In the genomic region with DNA sequence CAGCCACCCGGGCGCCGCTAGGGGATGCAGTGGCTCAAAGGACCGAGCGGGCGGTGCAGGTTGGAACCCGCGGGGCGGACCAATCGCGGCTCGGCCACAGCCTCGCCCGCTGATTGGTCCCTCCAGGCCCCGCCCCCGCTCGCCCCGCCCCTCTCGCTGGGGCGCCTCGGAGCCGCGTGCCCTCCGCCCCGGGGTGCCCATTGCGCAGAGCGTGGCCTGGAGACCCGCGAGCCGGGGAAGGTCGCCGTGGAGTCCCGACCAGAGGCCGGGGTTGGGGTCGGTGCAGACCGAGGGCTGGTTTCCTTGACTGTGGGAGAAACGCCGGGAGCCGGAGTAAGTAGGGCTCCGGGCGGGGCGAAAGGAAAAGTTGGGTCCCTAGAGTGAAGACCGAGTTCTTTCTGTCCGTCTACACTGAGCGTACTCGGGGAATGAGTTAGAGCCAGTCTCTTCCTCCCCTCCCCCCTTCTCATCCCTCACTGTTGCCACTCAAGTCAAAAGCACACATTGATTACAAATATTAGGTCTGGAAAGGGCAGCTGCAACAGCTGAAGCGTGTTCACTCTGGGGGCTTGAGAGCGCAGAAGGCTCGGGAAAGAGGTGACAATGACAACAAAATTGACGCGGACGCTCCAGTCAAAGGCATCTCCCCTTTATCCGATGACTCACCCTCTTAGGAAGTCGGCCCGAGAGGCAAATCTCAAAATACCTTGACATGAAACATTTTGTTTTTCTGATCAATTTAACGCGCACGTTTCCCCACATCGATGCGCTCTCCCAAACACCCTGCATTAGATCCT, we compare ENCODE assay signal across 8 cellular contexts. TPM values are rescaled to one million over a fixed set of nuclear protein-coding genes. Genes with fewer than 3 reads are reported as not detected.
DNase-seq lines count a peak whose midpoint lies in the region; ATAC-seq and TF ChIP-seq lines count a peak whose summit lies in the region.

No MANE protein-coding gene starts in this region.

- H3K36me3 Mint-ChIP-seq in CD14-positive monocyte (peaks cover 7 to 15% of the 10 kb centered on the region in 2 donors), osteocyte (ENCODE audit: unreplicated experiment) (no peaks in the 10 kb centered on the region)

- H3K9me3 Mint-ChIP-seq in CD14-positive monocyte (peaks cover 0 to 38% (median 28%) of the 10 kb centered on the region in 7 donors), osteocyte (ENCODE audit: unreplicated experiment) (no peaks in the 10 kb centered on the region)

- H3K4me3 ChIP-seq in Peyer's patch (peak overlapping the region; percentile 36 to 65 (median 48)), gastroesophageal sphincter (peak overlapping the region in 1 of 2 donors; percentile 51), thymus (ENCODE audit: low read length) (peak overlapping the region; percentile 97)

- TF ChIP-seq CTCF in CD14-positive monocyte (IDR thresholded peaks at IDR 0.05) (peak; percentile 19), Peyer's patch (IDR thresholded peaks at IDR 0.05) (peak; percentile 41 to 74 (median 66)), gastroesophageal sphincter (IDR thresholded peaks at IDR 0.05) (peak in 3 of 4 experiments; percentile 29 to 68 (median 44)), osteocyte (IDR thresholded peaks at IDR 0.05) (no peak)

- peak; percentile 80 for ATAC-seq in GM19328 (IDR thresholded peaks at IDR 0.05; ENCODE audit: unreplicated experiment)
- peak; percentile 54 for ATAC-seq in HG03442 (IDR thresholded peaks at IDR 0.05; ENCODE audit: unreplicated experiment)
- peak; percentile 77 for ATAC-seq in gastroesophageal sphincter

- H3K4me3 Mint-ChIP-seq in CD14-positive monocyte (peak overlapping the region; percentile 74 to 95), osteocyte (ENCODE audit: unreplicated experiment) (peak overlapping the region; percentile 64)

- TF ChIP-seq POLR2A in Peyer's patch (IDR thresholded peaks at IDR 0.05), result no peak
- TF ChIP-seq POLR2A in gastroesophageal sphincter (IDR thresholded peaks at IDR 0.05), result no peak

- intact Hi-C loops in CD14-positive monocyte (cut with micrococcal nuclease), result no loop called here

- H3K4me1 ChIP-seq in Peyer's patch (peaks cover 3 to 72% (median 36%) of the 10 kb centered on the region in 4 donors), gastroesophageal sphincter (peaks cover 0 to 75% (median 46%) of the 10 kb centered on the region in 3 donors), thymus (ENCODE audit: control insufficient read depth, insufficient read depth, low read length) (peaks cover 46% of the 10 kb centered on the region)

- H3K4me1 Mint-ChIP-seq in CD14-positive monocyte, result peaks cover 50% of the 10 kb centered on the region
- peaks cover 30% of the 10 kb centered on the region for H3K4me1 Mint-ChIP-seq in osteocyte (ENCODE audit: unreplicated experiment)

- TF ChIP-seq EP300 in gastroesophageal sphincter (IDR thresholded peaks at IDR 0.05), result no peak

- no peak for DNase-seq in CD14-positive monocyte (ENCODE audit: low spot score)
- peak; percentile 78 to 93 (median 88) for DNase-seq in Peyer's patch
- DNase-seq in activated T-helper 9 cell treated with anti-CD3 and anti-CD28 coated beads, Interleukin-2, amount 50 U/mL, for 16 hours (ENCODE audit: low read depth), result peak; percentile 94
- no peak for DNase-seq in osteocyte (ENCODE audit: extremely low spot score, unreplicated experiment)

- H3K27me3 Mint-ChIP-seq in CD14-positive monocyte (ENCODE audit: low read depth in 3 of 3) (peaks cover 83 to 98% (median 84%) of the 10 kb centered on the region in 3 donors), osteocyte (ENCODE audit: unreplicated experiment) (peaks cover 65% of the 10 kb centered on the region)

- H3K27me3 ChIP-seq in Peyer's patch (peaks cover 0 to 74% of the 10 kb centered on the region in 2 donors), gastroesophageal sphincter (peaks cover 98% of the 10 kb centered on the region), thymus (ENCODE audit: control insufficient read depth, insufficient read depth) (peaks cover 46% of the 10 kb centered on the region)

- H3K27ac ChIP-seq in Peyer's patch (peak overlapping the region in 3 of 4 donors; percentile 50 to 71 (median 50)), gastroesophageal sphincter (no peak overlapping the region), thymus (ENCODE audit: low read depth) (peak overlapping the region; percentile 60)

- WGBS in gastroesophageal sphincter (ENCODE audit: low coverage in 1 of 2), 2 donors, result 2 to 3% methylated on average over 13 of the region's 60 CpGs
- WGBS in thymus, result under 1% methylated on average over 60 of the region's 60 CpGs

- H3K36me3 ChIP-seq in Peyer's patch (no peaks in the 10 kb centered on the region), gastroesophageal sphincter (no peaks in the 10 kb centered on the region), thymus (ENCODE audit: control insufficient read depth, insufficient read depth) (peaks cover 7% of the 10 kb centered on the region)

- H3K27ac Mint-ChIP-seq in CD14-positive monocyte, result peak overlapping the region in 2 of 7 donors; percentile 37 to 72
- H3K27ac Mint-ChIP-seq in osteocyte (ENCODE audit: unreplicated experiment), result no peak overlapping the region

- H3K9me3 ChIP-seq in Peyer's patch (peaks cover 0 to 4% (median 0%) of the 10 kb centered on the region in 4 donors), gastroesophageal sphincter (no peaks in the 10 kb centered on the region), thymus (ENCODE audit: control insufficient read depth) (no peaks in the 10 kb centered on the region)

RNA-seq across cellular contexts. Expression of a gene that starts 0.8 kb away (rescaled TPM):
- polyA plus RNA-seq in CD14-positive monocyte (under 1 TPM in 1 of 2 donors, not detected in 1; 0.07 TPM), thymus (17.5 TPM)
- total RNA-seq in Peyer's patch (1 to 10 TPM in 2 of 4 donors, under 1 TPM in 1, not detected in 1; 0.80 to 5.8 (median 1.4) TPM), gastroesophageal sphincter (under 1 TPM in 1 of 4 donors, not detected in 3; 0.35 TPM), osteocyte (not detected in 2 replicates)

Comparison
In these comparisons a context has a peak if more than half of its experiments do, and no peak if none do; other contexts are left out.
1. DNase-seq: peak in Peyer's patch (3 of 3) and activated T-helper 9 cell treated with anti-CD3 and anti-CD28 coated beads, Interleukin-2, amount 50 U/mL, for 16 hours (single experiment); none in CD14-positive monocyte (single experiment) and osteocyte (single experiment).
2. H3K27ac ChIP-seq: peak in Peyer's patch (3 of 4) and thymus (single experiment); none in gastroesophageal sphincter (0 of 4).
3. Peak in every context shown above with its lines, with median percentiles within 50 percentile points of each other: ATAC-seq.